10 cellular contexts compared by ENCODE assay signal in the genomic region with DNA sequence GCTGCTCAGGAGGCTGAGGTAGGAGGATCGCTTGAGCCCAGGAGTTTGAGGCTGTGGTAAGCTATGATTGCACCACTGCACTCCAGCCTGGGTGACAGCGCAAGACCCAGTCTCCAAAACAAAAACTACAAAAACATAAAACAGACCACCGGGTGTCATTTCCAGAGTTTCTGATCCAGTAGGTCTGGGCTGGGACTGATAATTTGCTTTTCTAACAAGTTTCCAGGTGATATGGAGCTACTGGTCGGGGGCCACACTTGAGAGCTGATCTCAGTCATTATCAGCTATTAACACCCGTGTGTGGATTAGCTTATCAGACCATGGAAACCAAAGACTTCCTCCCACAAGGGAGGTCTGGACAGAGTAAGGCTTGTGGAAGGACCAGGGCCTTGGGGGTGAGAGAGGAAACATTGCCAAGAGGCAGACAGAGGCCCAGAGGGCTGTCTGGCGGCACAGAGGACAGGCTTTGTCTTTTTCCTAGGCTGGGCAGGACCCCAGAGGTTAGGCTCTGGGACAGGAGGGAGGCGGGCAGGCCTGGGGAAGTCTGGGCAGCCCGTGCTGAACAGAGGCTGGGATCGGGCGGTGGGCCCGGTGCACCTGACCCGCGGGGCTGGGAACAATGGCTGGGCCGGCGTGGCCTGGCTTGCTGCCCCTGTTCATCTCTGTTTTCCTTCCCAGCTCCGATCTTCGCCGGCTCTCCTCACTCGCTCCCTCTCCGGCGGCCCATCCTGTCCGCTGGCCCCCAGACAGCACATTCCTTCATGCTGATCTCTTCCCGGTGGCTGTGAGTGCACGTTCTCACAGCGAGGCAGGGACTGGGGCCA. TPM values are rescaled to one million over a fixed set of nuclear protein-coding genes. Genes with fewer than 3 reads are reported as not detected.
DNase-seq lines count a peak whose midpoint lies in the region; ATAC-seq and TF ChIP-seq lines count a peak whose summit lies in the region.
"Had no signal": no experiment of that assay in that cellular context is flagged by ENCODE, and none has a peak within 500 bp of the region (broad histone marks: within the 10 kb centered on the region; RNA-seq: fewer than 3 reads in every experiment).

No MANE protein-coding gene starts in this region.

- DNase-seq in Jurkat, Clone E6-1 (ENCODE audit: low read depth, low spot score), result peak; percentile 22
- DNase-seq in endodermal cell (peak; percentile 82), lung (ENCODE audit: low spot score) (no peak), substantia nigra (lab: John Stamatoyannopoulos, UW) (peak in 25 of 49 donors; percentile 8 to 61 (median 29)), DMS153 treated with DMSO at 0.1 percent for 48 hours (lab: John Stamatoyannopoulos, UW; ENCODE audit: unreplicated experiment) (no peak), SIG-M5 (lab: John Stamatoyannopoulos, UW) (no peak), SKM-1 (lab: John Stamatoyannopoulos, UW; ENCODE audit: unreplicated experiment) (no peak)

- ATAC-seq in lung (ENCODE audit: insufficient read depth, low FRiP score) (peak; percentile 30), GM18861 (IDR thresholded peaks at IDR 0.05; ENCODE audit: unreplicated experiment) (no peak)

- H3K27me3 ChIP-seq in endodermal cell (ENCODE audit: control insufficient read depth, insufficient read depth, low read length, poor library complexity, severe bottlenecking) (peaks cover 25% of the 10 kb centered on the region), lung (ENCODE audit: control insufficient read depth, insufficient read depth) (no peaks in the 10 kb centered on the region)

- H3K27ac ChIP-seq in endodermal cell (ENCODE audit: low read depth, low read length) (peak overlapping the region; percentile 89), lung (ENCODE audit: low read depth in 1 of 2, low read length in 1 of 2) (peak overlapping the region in 1 of 2 donors; percentile 85), substantia nigra (ENCODE audit: low read depth, low read length, poor library complexity, severe bottlenecking) (peak overlapping the region; percentile 10)
- H3K27ac ChIP-seq: KMS-11 had no signal

- H3K9me3 ChIP-seq in endodermal cell (ENCODE audit: control insufficient read depth, low read length) (no peaks in the 10 kb centered on the region), lung (ENCODE audit: control insufficient read depth in 2 of 2, insufficient read depth in 1 of 2, low read length in 1 of 2) (no peaks in the 10 kb centered on the region)

- H3K27ac Mint-ChIP-seq in endodermal cell, result peak overlapping the region; percentile 79

- peaks cover 39% of the 10 kb centered on the region for H3K27me3 Mint-ChIP-seq in endodermal cell (ENCODE audit: insufficient read depth)

- no peaks in the 10 kb centered on the region for H3K9me3 Mint-ChIP-seq in endodermal cell

- 67 to 70% methylated on average over 18 to 25 of the region's 25 CpGs for WGBS in endodermal cell (ENCODE audit: insufficient coverage in 1 of 2, insufficient read length in 1 of 2), 2 experiments
- 11 to 22% methylated on average over 21 to 25 of the region's 25 CpGs for WGBS in lung, 2 donors

- peaks cover 28% of the 10 kb centered on the region for H3K4me1 Mint-ChIP-seq in endodermal cell

- TF ChIP-seq CTCF in endodermal cell (conservative IDR thresholded peaks at IDR 0.05) (no peak), lung (IDR thresholded peaks at IDR 0.05; ENCODE audit: control extremely low read depth, extremely low read depth) (no peak)

- peaks cover 16% of the 10 kb centered on the region for H3K4me1 ChIP-seq in endodermal cell (ENCODE audit: control insufficient read depth, insufficient read depth, low read length)
- peaks cover 0 to 21% of the 10 kb centered on the region in 2 donors for H3K4me1 ChIP-seq in lung (ENCODE audit: control insufficient read depth in 2 of 2, insufficient read depth in 2 of 2, low read length in 2 of 2)

- peak overlapping the region; percentile 59 for H3K9ac ChIP-seq in endodermal cell (ENCODE audit: extremely low read depth, low read length, poor library complexity, severe bottlenecking)
- H3K9ac ChIP-seq: KMS-11 had no signal

- H3K36me3 Mint-ChIP-seq in endodermal cell (ENCODE audit: low read depth), result no peaks in the 10 kb centered on the region

- H3K36me3 ChIP-seq in endodermal cell (ENCODE audit: control insufficient read depth, insufficient read depth, low read length) (no peaks in the 10 kb centered on the region), lung (ENCODE audit: control insufficient read depth in 2 of 2, insufficient read depth in 2 of 2, low read length in 2 of 2) (no peaks in the 10 kb centered on the region)

- no peak overlapping the region for H3K4me3 ChIP-seq in Jurkat, Clone E6-1 (ENCODE audit: low read length)
- H3K4me3 ChIP-seq in endodermal cell (ENCODE audit: low read length) (no peak overlapping the region), lung (no peak overlapping the region)

- no peak overlapping the region for H3K4me3 Mint-ChIP-seq in endodermal cell

RNA-seq across cellular contexts. Expression of a gene that starts 25.2 kb away (rescaled TPM):
- not detected for polyA plus RNA-seq in Jurkat, Clone E6-1 (2012; ENCODE audit: insufficient read depth, insufficient read length)
- not detected for total RNA-seq in endodermal cell
- polyA plus RNA-seq in endodermal cell (2013, experiment 1 of 2), result not detected
- polyA plus RNA-seq in endodermal cell (2013, experiment 2 of 2), result not detected
- 1 to 10 TPM in 1 of 2 donors, not detected in 1; 1.1 TPM for total RNA-seq in lung
- under 1 TPM; 0.19 to 0.20 TPM for polyA plus RNA-seq in lung
- total RNA-seq: H4 had no signal

RNA-seq across cellular contexts. Expression of a gene that starts 43.9 kb away (rescaled TPM):
- polyA plus RNA-seq in Jurkat, Clone E6-1 (2012; ENCODE audit: insufficient read depth, insufficient read length), result 1.9 TPM
- total RNA-seq in endodermal cell (10 to 100 TPM; 20.9 to 22.2 TPM), lung (10 to 100 TPM in 1 of 2 donors, 1 to 10 TPM in 1; 6.3 to 22.1 TPM)
- 4.3 TPM for polyA plus RNA-seq in endodermal cell (2013, experiment 1 of 2)
- 4.2 TPM for polyA plus RNA-seq in endodermal cell (2013, experiment 2 of 2)
- 1 to 10 TPM; 2.3 to 3.9 TPM for polyA plus RNA-seq in lung

RNA-seq across cellular contexts. Expression of a gene that starts 55.4 kb away (rescaled TPM):
- 0.28 TPM for polyA plus RNA-seq in Jurkat, Clone E6-1 (2012; ENCODE audit: insufficient read depth, insufficient read length)
- total RNA-seq in endodermal cell (1 to 10 TPM; 5.6 to 9.7 TPM), lung (100 to 1,000 TPM; 150 to 169 TPM)
- polyA plus RNA-seq in endodermal cell (2013, experiment 1 of 2), result 2.2 TPM
- 1.8 TPM for polyA plus RNA-seq in endodermal cell (2013, experiment 2 of 2)
- polyA plus RNA-seq in lung, result 100 to 1,000 TPM in 1 of 2 donors, 10 to 100 TPM in 1; 99.8 to 154 TPM

Comparison
In these comparisons a context has a peak if more than half of its experiments do, and no peak if none do; other contexts are left out.
1. DNase-seq: peak in Jurkat, Clone E6-1 (single experiment), endodermal cell (single experiment) and substantia nigra (25 of 49); none in lung (single experiment), DMS153 treated with DMSO at 0.1 percent for 48 hours (single experiment), SIG-M5 (single experiment) and SKM-1 (single experiment).
2. RNA of a gene that starts 55.4 kb away (total RNA-seq): 150 to 169 TPM in lung; 5.6 to 9.7 TPM in endodermal cell; every median in the first group is over 10 times any median in the second.